1 cellular context compared by ENCODE assay signal in the genomic region with DNA sequence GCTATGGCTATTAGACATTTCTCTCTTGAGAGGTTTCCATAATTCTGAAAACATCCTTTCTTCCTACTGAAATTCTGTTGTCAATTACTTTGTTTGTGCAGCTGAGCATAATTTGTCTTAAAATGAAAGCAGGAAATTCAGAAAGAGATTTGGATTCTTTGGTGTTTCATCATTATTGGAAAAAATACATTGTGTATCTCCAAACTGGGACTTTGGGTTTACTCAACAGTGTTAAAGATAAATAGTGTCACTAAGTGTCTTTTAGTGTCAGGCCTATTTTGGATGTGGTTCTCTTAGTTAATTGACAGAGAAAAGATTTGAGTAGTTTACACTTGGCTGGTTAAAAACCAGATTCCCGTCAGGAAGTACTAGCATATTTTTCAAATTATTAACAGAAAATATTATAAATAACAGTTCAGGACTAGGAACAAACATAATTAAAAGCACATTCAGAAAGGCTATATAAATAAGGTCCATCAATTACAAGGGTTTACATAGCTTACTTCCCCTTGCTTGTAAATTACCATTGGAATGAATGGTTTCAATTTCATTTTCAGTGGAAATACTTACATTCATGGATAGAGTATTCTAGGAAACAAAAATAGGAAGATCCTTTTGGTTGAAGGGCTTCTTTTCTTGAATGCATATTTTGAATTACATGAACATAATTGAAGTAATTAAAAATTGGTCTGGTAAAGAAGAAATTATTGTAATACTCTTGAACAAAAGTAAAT.
TF ChIP-seq lines count a peak whose summit lies in the region.

No MANE protein-coding gene starts in this region.

TF ChIP-seq in IMR-90, 13 proteins besides CTCF, POLR2A, EP300 and RAD21:
- TF ChIP-seq, protein P1, sequence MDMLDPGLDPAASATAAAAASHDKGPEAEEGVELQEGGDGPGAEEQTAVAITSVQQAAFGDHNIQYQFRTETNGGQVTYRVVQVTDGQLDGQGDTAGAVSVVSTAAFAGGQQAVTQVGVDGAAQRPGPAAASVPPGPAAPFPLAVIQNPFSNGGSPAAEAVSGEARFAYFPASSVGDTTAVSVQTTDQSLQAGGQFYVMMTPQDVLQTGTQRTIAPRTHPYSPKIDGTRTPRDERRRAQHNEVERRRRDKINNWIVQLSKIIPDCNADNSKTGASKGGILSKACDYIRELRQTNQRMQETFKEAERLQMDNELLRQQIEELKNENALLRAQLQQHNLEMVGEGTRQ (IDR thresholded peaks at IDR 0.05; ENCODE audit: low read depth, low read length): no peak
- TF ChIP-seq SMC3 (IDR thresholded peaks at IDR 0.05; ENCODE audit: low read depth, low read length) (no peak), MAFK (IDR thresholded peaks at IDR 0.05; ENCODE audit: low read depth, low read length) (no peak)
